22 cellular contexts compared by ENCODE assay signal in genomic region chr3:60829058-60829457, GRCh38.
DNase-seq lines count a peak whose midpoint lies in the region; ATAC-seq and TF ChIP-seq lines count a peak whose summit lies in the region.
"Had no signal": no experiment of that assay in that cellular context is flagged by ENCODE, and none has a peak within 500 bp of the region (broad histone marks: within the 10 kb centered on the region; RNA-seq: fewer than 3 reads in every experiment).

No MANE protein-coding gene starts in this region.

- H3K36me3 ChIP-seq in thyroid gland, result no peaks in the 10 kb centered on the region

- no peaks in the 10 kb centered on the region for H3K9me3 ChIP-seq in thyroid gland
- H3K9me3 ChIP-seq: SK-N-SH had no signal

- H3K4me3 ChIP-seq in thyroid gland (replicated peaks in 1 of 3), result no peak overlapping the region

- no peaks in the 10 kb centered on the region for H3K27me3 Mint-ChIP-seq in endothelial cell (ENCODE audit: unreplicated experiment)
- H3K27me3 Mint-ChIP-seq: B cell, T-helper 17 cell had no signal

- no peak overlapping the region for H3K27ac ChIP-seq in thyroid gland
- H3K27ac ChIP-seq: C4-2B, HL-60, KMS-11 had no signal

- TF ChIP-seq POLR2A in thyroid gland (IDR thresholded peaks at IDR 0.05), result no peak

- ATAC-seq in left colon, result peak; percentile 58
- ATAC-seq: CD8-positive, alpha-beta T cell; HCT116; T-helper 17 cell had no signal

- no peaks in the 10 kb centered on the region for H3K4me1 Mint-ChIP-seq in endothelial cell (ENCODE audit: unreplicated experiment)
- H3K4me1 Mint-ChIP-seq: B cell, IgD-negative memory B cell, T-helper 17 cell had no signal

- H3K27me3 ChIP-seq in thyroid gland, result no peaks in the 10 kb centered on the region

- intact Hi-C loops in left colon (cut with DNase I, micrococcal nuclease) (no loop called here), thyroid gland (cut with DNase I) (no loop called here), cardiac septum (cut with DNase I) (no loop called here)

- peaks cover 5% of the 10 kb centered on the region for H3K9me3 Mint-ChIP-seq in endothelial cell (ENCODE audit: unreplicated experiment)

- no peaks in the 10 kb centered on the region for H3K4me1 ChIP-seq in thyroid gland

- WGBS in thyroid gland, 2 donors, result 91 to 94% methylated on average over 1 of the region's 1 CpG

- no peak overlapping the region for H3K4me3 Mint-ChIP-seq in endothelial cell (ENCODE audit: unreplicated experiment)
- H3K4me3 Mint-ChIP-seq: B cell; CD8-positive, alpha-beta T cell; IgD-negative memory B cell; T-helper 17 cell had no signal

- H3K36me3 Mint-ChIP-seq in endothelial cell (ENCODE audit: low read depth, unreplicated experiment), result no peaks in the 10 kb centered on the region
- H3K36me3 Mint-ChIP-seq: CD8-positive, alpha-beta T cell had no signal

- no peak overlapping the region for H3K27ac Mint-ChIP-seq in endothelial cell (ENCODE audit: unreplicated experiment)
- H3K27ac Mint-ChIP-seq: B cell; CD8-positive, alpha-beta T cell; IgD-negative memory B cell; T-helper 17 cell had no signal

- TF ChIP-seq CTCF in thyroid gland (IDR thresholded peaks at IDR 0.05), result no peak
- no peak for TF ChIP-seq CTCF in endothelial cell (IDR thresholded peaks at IDR 0.05; ENCODE audit: unreplicated experiment)

- DNase-seq in DMS153 treated with DMSO at 0.1 percent for 48 hours (lab: John Stamatoyannopoulos, UW; ENCODE audit: unreplicated experiment) (peak; percentile 0), NCI-H146 (lab: John Stamatoyannopoulos, UW) (peak; percentile 61), NCI-H748 (lab: John Stamatoyannopoulos, UW; ENCODE audit: unreplicated experiment) (peak; percentile 80), left colon (no peak), thyroid gland (no peak), endothelial cell (ENCODE audit: low spot score) (no peak), cardiac septum (ENCODE audit: low spot score) (no peak)
- DNase-seq: Caco-2; CD8-positive, alpha-beta T cell; NCI-H1092; NCI-H1417 treated with DMSO at 0.1 percent for 48 hours; NCI-H187 treated with DMSO at 0.1 percent for 48 hours; NCI-H524; SK-N-SH; SW 1271; T-helper 17 cell had no signal

Comparison
In these comparisons a context has a peak if more than half of its experiments do, and no peak if none do; other contexts are left out.
1. DNase-seq: peak in DMS153 treated with DMSO at 0.1 percent for 48 hours (single experiment), NCI-H146 (single experiment) and NCI-H748 (single experiment); none in left colon (0 of 2), thyroid gland (0 of 2), endothelial cell (single experiment) and cardiac septum (single experiment).